Comparison of ENCODE assay signal across 18 cellular contexts in the genomic region with DNA sequence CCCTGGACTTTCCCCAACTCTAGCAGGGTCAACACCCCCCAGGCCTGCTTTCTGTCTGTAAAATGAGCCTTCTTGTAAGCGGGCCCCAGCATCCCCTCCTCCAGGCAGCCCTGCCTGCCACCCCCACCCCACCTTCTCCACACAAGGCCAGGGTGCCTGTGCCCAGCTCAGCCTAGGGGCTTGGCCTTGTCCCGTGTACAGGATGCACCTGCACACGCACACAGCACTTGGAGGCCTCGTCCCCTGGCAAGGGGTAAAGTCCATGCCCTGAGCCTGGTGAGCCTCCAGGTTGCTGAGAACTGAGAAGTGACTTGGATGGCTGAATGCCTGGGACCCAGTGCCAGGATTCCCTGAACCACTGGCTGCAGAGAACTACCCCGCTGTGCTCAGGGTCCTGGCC. TPM values are rescaled to one million over a fixed set of nuclear protein-coding genes. Genes with fewer than 3 reads are reported as not detected.
DNase-seq lines count a peak whose midpoint lies in the region; ATAC-seq and TF ChIP-seq lines count a peak whose summit lies in the region.
"Had no signal": no experiment of that assay in that cellular context is flagged by ENCODE, and none has a peak within 500 bp of the region (broad histone marks: within the 10 kb centered on the region; RNA-seq: fewer than 3 reads in every experiment).

No MANE protein-coding gene starts in this region.

- H3K9ac ChIP-seq in SK-N-SH (no peak overlapping the region), duodenal mucosa (ENCODE audit: low read depth in 1 of 2, low read length in 2 of 2) (peak overlapping the region in 1 of 2 donors; percentile 32)

- peaks cover 0 to 41% of the 10 kb centered on the region in 2 experiments for H3K36me3 ChIP-seq in SK-N-SH (replicated peaks in 1 of 2; ENCODE audit: control insufficient read depth in 1 of 2, insufficient read depth in 2 of 2, low read length in 1 of 2)
- H3K36me3 ChIP-seq in duodenal mucosa (ENCODE audit: control insufficient read depth in 1 of 2, insufficient read depth in 2 of 2, low read length in 2 of 2) = peaks cover 16 to 45% of the 10 kb centered on the region in 2 donors
- H3K36me3 ChIP-seq in right lobe of liver = peaks cover 0 to 35% (median 9%) of the 10 kb centered on the region in 4 donors

- WGBS in SK-N-SH (ENCODE audit: low lambda C conversion rate) = 90% methylated on average over 2 of the region's 5 CpGs
- WGBS in right lobe of liver (ENCODE audit: insufficient coverage, low coverage, low lambda C conversion rate, missing lambda C conversion rate) = 40% methylated on average over 1 of the region's 5 CpGs

- intact Hi-C loops in right lobe of liver (cut with DNase I) = no loop called here

- TF ChIP-seq CTCF in SK-N-SH (IDR thresholded peaks at IDR 0.05) = no peak
- no peak for TF ChIP-seq CTCF in right lobe of liver (IDR thresholded peaks at IDR 0.05)

- H3K27ac ChIP-seq in SK-N-SH (ENCODE audit: low read depth in 2 of 2, low read length in 1 of 2) (no peak overlapping the region), duodenal mucosa (ENCODE audit: low read depth, low read length) (peak overlapping the region; percentile 32), right lobe of liver (peak overlapping the region in 2 of 3 donors; percentile 60 to 70)
- H3K27ac ChIP-seq: C4-2B, HL-60, PC-9, SK-N-MC had no signal

- POLR2A ChIA-PET in SK-N-SH (lab: Yijun Ruan, JAX) = interaction anchor here (1.0 to 1.3 kb wide), 2 partner anchors 11 to 81 kb away, joined by 3 read pairs; no protein-coding TSS in a partner anchor

- TF ChIP-seq EP300 in SK-N-SH (IDR thresholded peaks at IDR 0.05; ENCODE audit: borderline replicate concordance in 1 of 2, low read depth in 1 of 2, low read length in 1 of 2) = no peak

- no peaks in the 10 kb centered on the region for H3K9me2 ChIP-seq in SK-N-SH

- no peaks in the 10 kb centered on the region for H3K9me3 ChIP-seq in SK-N-SH
- H3K9me3 ChIP-seq in duodenal mucosa (ENCODE audit: control insufficient read depth in 1 of 2, low read length in 2 of 2) = no peaks in the 10 kb centered on the region
- H3K9me3 ChIP-seq in right lobe of liver = no peaks in the 10 kb centered on the region

- ATAC-seq in SK-N-SH treated with all-trans-retinoic acid at 6 μM for 48 hours = no peak
- peak; percentile 79 to 86 (median 82) for ATAC-seq in right lobe of liver
- ATAC-seq in HG03571 (IDR thresholded peaks at IDR 0.05; ENCODE audit: unreplicated experiment) = no peak
- no peak for ATAC-seq in HG02588 (IDR thresholded peaks at IDR 0.05; ENCODE audit: unreplicated experiment)

- H4K20me1 ChIP-seq in SK-N-SH (ENCODE audit: insufficient read depth) = no peaks in the 10 kb centered on the region

- no peak overlapping the region for H3K4me2 ChIP-seq in SK-N-SH
- H3K4me2 ChIP-seq: PC-9 had no signal

- no peak for TF ChIP-seq RAD21 in SK-N-SH (IDR thresholded peaks at IDR 0.05; ENCODE audit: low read length)

- H2AFZ ChIP-seq in SK-N-SH (ENCODE audit: low read depth) = no peak overlapping the region
- H2AFZ ChIP-seq: PC-9 had no signal

- H3K4me1 ChIP-seq in SK-N-SH (ENCODE audit: control insufficient read depth in 1 of 2, insufficient read depth in 2 of 2, low read depth in 1 of 2, low read length in 1 of 2) (peaks cover 0 to 20% of the 10 kb centered on the region in 2 experiments; a peak in 1 of 4 replicates), duodenal mucosa (ENCODE audit: control insufficient read depth in 1 of 2, insufficient read depth in 2 of 2, low read length in 2 of 2) (peaks cover 28 to 33% of the 10 kb centered on the region in 2 donors), right lobe of liver (peaks cover 0 to 32% (median 16%) of the 10 kb centered on the region in 4 donors)

- H3K27me3 ChIP-seq in SK-N-SH (ENCODE audit: insufficient read depth) = no peaks in the 10 kb centered on the region
- no peaks in the 10 kb centered on the region for H3K27me3 ChIP-seq in duodenal mucosa (ENCODE audit: control insufficient read depth in 1 of 2, insufficient read depth in 2 of 2, low read length in 2 of 2)
- H3K27me3 ChIP-seq in right lobe of liver = no peaks in the 10 kb centered on the region

- DNase-seq in SK-N-SH = peak; percentile 14
- DNase-seq in right lobe of liver = peak; percentile 74 to 93 (median 88)
- no peak for DNase-seq in activated CD4-positive, alpha-beta T cell treated with anti-CD3 and anti-CD28 coated beads, Interleukin-2, amount 50 U/mL, for 1 hour
- no peak for DNase-seq in UCSD-AML1 (lab: John Stamatoyannopoulos, UW; ENCODE audit: unreplicated experiment)
- DNase-seq: COR-L47, KG1, NCI-H1092, NCI-H187, PC-9 had no signal

- no peak for TF ChIP-seq POLR2A in right lobe of liver (IDR thresholded peaks at IDR 0.05)

- peaks cover 3% of the 10 kb centered on the region for H3F3A ChIP-seq in SK-N-SH (replicated peaks; ENCODE audit: insufficient read depth)

- no peaks in the 10 kb centered on the region for H3K79me2 ChIP-seq in SK-N-SH (ENCODE audit: insufficient read depth)

- H3K4me3 ChIP-seq in SK-N-SH (ENCODE audit: low read depth in 2 of 2, low read length in 1 of 2) (no peak overlapping the region), duodenal mucosa (ENCODE audit: low read depth in 1 of 2, low read length in 2 of 2) (peak overlapping the region in 1 of 2 donors; percentile 51), right lobe of liver (no peak overlapping the region)
- H3K4me3 ChIP-seq: PC-9, SK-N-MC had no signal

- CTCF ChIA-PET in SK-N-SH (lab: Yijun Ruan, JAX) = interaction anchor here (1.5 kb wide), 1 partner anchor 10 kb away, joined by 3 read pairs; no protein-coding TSS in a partner anchor

TF ChIP-seq in SK-N-SH, 30 proteins besides CTCF, POLR2A, EP300 and RAD21 (continues in another document):
- TF ChIP-seq CHD2 (IDR thresholded peaks at IDR 0.05; ENCODE audit: low read length, partially characterized antibody) = no peak
- TF ChIP-seq SIN3A (IDR thresholded peaks at IDR 0.05; ENCODE audit: borderline replicate concordance, low read depth, low read length) = no peak
- no peak for TF ChIP-seq FOXJ3 (CRISPR knock-in tag; IDR thresholded peaks at IDR 0.05)
- TF ChIP-seq MEF2A (IDR thresholded peaks at IDR 0.05; ENCODE audit: borderline replicate concordance, low read depth) = no peak
- no peak for TF ChIP-seq TCF12 (IDR thresholded peaks at IDR 0.05)
- no peak for TF ChIP-seq ZBTB33 (IDR thresholded peaks at IDR 0.05; ENCODE audit: borderline replicate concordance, low read depth)
- TF ChIP-seq SMC3 (IDR thresholded peaks at IDR 0.05; ENCODE audit: low read depth, low read length) = no peak

TF ChIP-seq in SK-N-SH treated with all-trans-retinoic acid at 6 μM for 48 hours, 23 proteins besides CTCF, POLR2A, EP300 and RAD21:
- TF ChIP-seq POU6F1 (CRISPR knock-in tag; IDR thresholded peaks at IDR 0.05; ENCODE audit: borderline replicate concordance, low read depth) = no peak
- no peak for TF ChIP-seq ZFP3 (CRISPR knock-in tag; IDR thresholded peaks at IDR 0.05)
- no peak for TF ChIP-seq CSDC2 (CRISPR knock-in tag; IDR thresholded peaks at IDR 0.05)
- TF ChIP-seq RARB (CRISPR knock-in tag; IDR thresholded peaks at IDR 0.05) = no peak
- no peak for TF ChIP-seq ESRRG (CRISPR knock-in tag; IDR thresholded peaks at IDR 0.05)
- TF ChIP-seq OSR1 (CRISPR knock-in tag; IDR thresholded peaks at IDR 0.05) = no peak
- no peak for TF ChIP-seq ARNTL (CRISPR knock-in tag; IDR thresholded peaks at IDR 0.05; ENCODE audit: borderline replicate concordance, low read depth)

RNA-seq across cellular contexts. Expression of gene TM6SF2, which starts 1.6 kb away (rescaled TPM):
- polyA plus RNA-seq in SK-N-SH (2012; rRNA removed) = 1.4 and 1.8 TPM in 2 replicates
- 0.53 and 0.96 TPM in 2 replicates for polyA plus RNA-seq in SK-N-SH (2012; cell fraction: cytosol; rRNA removed)
- 9.7 and 16.9 TPM in 2 replicates for polyA plus RNA-seq in SK-N-SH (2012; cell fraction: nucleus; rRNA removed)
- total RNA-seq in right lobe of liver = 10 to 100 TPM; 10.9 to 64.1 (median 25.3) TPM
- total RNA-seq: M059J; PC-9; T-helper 1 cell treated with Interleukin-12 subunit alpha and Interleukin-12 subunit beta and Interleukin-4 antibody, amounts not matched to agents 30 ng/mL and 1 ng/mL, for 36 hours had no signal

RNA-seq across cellular contexts. Expression of gene SUGP1, which starts 45.6 kb away (rescaled TPM):
- polyA plus RNA-seq in SK-N-SH (2012; rRNA removed) = 35.1 and 43.2 TPM in 2 replicates
- 25.3 and 28.0 TPM in 2 replicates for polyA plus RNA-seq in SK-N-SH (2012; cell fraction: cytosol; rRNA removed)
- 97.2 and 105 TPM in 2 replicates for polyA plus RNA-seq in SK-N-SH (2012; cell fraction: nucleus; rRNA removed)
- total RNA-seq in right lobe of liver = 10 to 100 TPM; 19.7 to 25.9 (median 23.6) TPM

RNA-seq across cellular contexts. Expression of gene MAU2, which starts 45.9 kb away (rescaled TPM):
- polyA plus RNA-seq in SK-N-SH (2012; rRNA removed) = 17.6 and 19.4 TPM in 2 replicates
- 7.0 and 10.5 TPM in 2 replicates for polyA plus RNA-seq in SK-N-SH (2012; cell fraction: cytosol; rRNA removed)
- 64.3 and 65.8 TPM in 2 replicates for polyA plus RNA-seq in SK-N-SH (2012; cell fraction: nucleus; rRNA removed)
- 10 to 100 TPM; 10.4 to 30.4 (median 19.3) TPM for total RNA-seq in right lobe of liver

Comparison
In these comparisons a context has a peak if more than half of its experiments do, and no peak if none do; other contexts are left out.
1. DNase-seq: peak in SK-N-SH (single experiment) and right lobe of liver (3 of 3); none in activated CD4-positive, alpha-beta T cell treated with anti-CD3 and anti-CD28 coated beads, Interleukin-2, amount 50 U/mL, for 1 hour (single experiment) and UCSD-AML1 (single experiment).
2. H3K27ac ChIP-seq: peak in duodenal mucosa (single experiment) and right lobe of liver (2 of 3); none in SK-N-SH (0 of 2).
3. ATAC-seq: peak in right lobe of liver (4 of 4); none in SK-N-SH treated with all-trans-retinoic acid at 6 μM for 48 hours (single experiment), HG03571 (single experiment) and HG02588 (single experiment).